ENCODE assay signal across 12 cellular contexts in the genomic region with DNA sequence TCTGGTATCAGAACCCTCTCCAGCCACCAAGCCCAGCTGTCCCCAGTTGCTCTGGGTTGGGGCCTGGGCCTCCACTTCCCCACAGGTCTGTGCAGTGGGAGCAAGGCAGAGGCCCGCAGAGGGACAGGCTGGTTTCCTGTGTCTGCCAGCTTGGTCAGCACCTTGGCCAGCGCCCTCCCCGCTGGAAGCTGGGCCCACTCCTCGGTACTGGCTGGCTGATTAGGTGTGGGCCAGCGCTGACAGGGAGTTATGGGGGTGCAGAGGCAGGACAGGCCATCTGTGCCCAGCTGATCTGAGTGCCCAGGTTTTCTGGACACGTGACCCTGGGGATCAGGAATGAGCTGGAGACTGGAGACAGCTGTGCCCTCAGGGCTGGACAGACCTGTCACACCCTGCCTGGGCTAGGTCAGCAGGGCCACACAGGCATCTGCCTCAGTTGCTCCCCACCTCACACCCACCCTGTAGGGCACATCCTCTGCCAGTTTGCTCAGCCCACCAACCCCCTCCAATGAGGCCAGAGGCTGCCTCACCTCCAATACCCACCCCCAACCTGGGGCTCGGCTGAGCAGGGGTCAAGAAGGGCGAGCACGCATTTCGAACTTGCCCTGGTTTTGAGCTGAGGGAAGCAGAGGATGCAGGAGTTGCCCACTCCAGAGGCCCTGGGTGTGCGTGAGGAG.
DNase-seq lines count a peak whose midpoint lies in the region; ATAC-seq and TF ChIP-seq lines count a peak whose summit lies in the region.
"Had no signal": no experiment of that assay in that cellular context is flagged by ENCODE, and none has a peak within 500 bp of the region (broad histone marks: within the 10 kb centered on the region; RNA-seq: fewer than 3 reads in every experiment).

No MANE protein-coding gene starts in this region.

- H3K56ac ChIP-seq in IMR-90 (ENCODE audit: extremely low read depth, insufficient read depth, low read length), result no peak overlapping the region

- DNase-seq in AG08396 (ENCODE audit: low spot score) (peak; percentile 62), IMR-90 (peak; percentile 40), cardiac fibroblast (ENCODE audit: low read depth in 2 of 2) (peak; percentile 6 to 53), mesenteric fat pad (ENCODE audit: low spot score) (peak; percentile 49), NCI-H1417 treated with DMSO at 0.1 percent for 48 hours (lab: John Stamatoyannopoulos, UW) (no peak), amygdala (lab: John Stamatoyannopoulos, UW) (no peak)
- DNase-seq: activated CD4-positive, alpha-beta memory T cell treated with anti-CD3 and anti-CD28 coated beads, Interleukin-2, amount 10 ng/mL, durations not matched to agents 7 days and 5 days; NCI-H1930; stimulated activated CD4-positive, alpha-beta T cell treated with anti-CD3 and anti-CD28 coated beads, Interleukin-1b, Interleukin-23, amount 100 ng/mL, for 48 hours had no signal

- H3K27me3 ChIP-seq in IMR-90 (ENCODE audit: control insufficient read depth, insufficient read depth, low read length), result peaks cover 3% of the 10 kb centered on the region; the same call in 1 of the 2 replicates
- H3K27me3 ChIP-seq in gastroesophageal sphincter, result peaks cover 14% of the 10 kb centered on the region

- no peak overlapping the region for H2AK5ac ChIP-seq in IMR-90 (ENCODE audit: low read depth, low read length)

- no peak overlapping the region for H2BK5ac ChIP-seq in IMR-90 (ENCODE audit: low read depth, low read length, poor library complexity, severe bottlenecking)

- intact Hi-C loops in IMR-90 (cut with micrococcal nuclease), result loop anchor here (5.0 kb wide), 2 partner anchors 117 to 132 kb away; no protein-coding TSS in a partner anchor

- CTCF ChIA-PET in IMR-90 (lab: Yijun Ruan, JAX), result interaction anchor here (0.5 to 0.6 kb wide), 2 partner anchors 191 to 447 kb away, joined by 3 to 6 read pairs; no protein-coding TSS in a partner anchor

- H4K20me1 ChIP-seq in IMR-90 (ENCODE audit: insufficient read depth, low read length), result no peaks in the 10 kb centered on the region

- no peaks in the 10 kb centered on the region for H3K79me1 ChIP-seq in IMR-90 (ENCODE audit: low read depth in 1 of 2, low read length in 2 of 2)

- no peak overlapping the region for H3K18ac ChIP-seq in IMR-90 (ENCODE audit: low read depth, low read length)

- H3K23ac ChIP-seq in IMR-90 (ENCODE audit: low read depth, low read length), result no peak overlapping the region

- TF ChIP-seq EP300 in gastroesophageal sphincter (IDR thresholded peaks at IDR 0.05), result no peak

- H3K4me1 ChIP-seq in IMR-90 (ENCODE audit: control insufficient read depth, insufficient read depth, low read length) (peaks cover 4% of the 10 kb centered on the region; the same call in 1 of the 2 replicates), gastroesophageal sphincter (peaks cover 0 to 14% (median 0%) of the 10 kb centered on the region in 3 donors)

- no peak overlapping the region for H3K4me3 ChIP-seq in IMR-90 (ENCODE audit: insufficient read depth, low read depth, low read length)
- H3K4me3 ChIP-seq in cardiac fibroblast (replicated peaks in 1 of 2; ENCODE audit: low read depth in 2 of 2, low read length in 2 of 2), result no peak overlapping the region
- no peak overlapping the region for H3K4me3 ChIP-seq in gastroesophageal sphincter

- ATAC-seq in IMR-90 (ENCODE audit: low read depth) (peak; percentile 74), gastroesophageal sphincter (no peak), GM21390 (IDR thresholded peaks at IDR 0.05; ENCODE audit: unreplicated experiment) (no peak)
- ATAC-seq: naive thymus-derived CD4-positive, alpha-beta T cell had no signal

- no peak overlapping the region for H2BK20ac ChIP-seq in IMR-90 (ENCODE audit: low read depth, low read length)

- TF ChIP-seq RAD21 in IMR-90 (IDR thresholded peaks at IDR 0.05; ENCODE audit: low read length), result no peak

- no peak overlapping the region for H4K5ac ChIP-seq in IMR-90 (ENCODE audit: low read depth, low read length)

- H2AFZ ChIP-seq in IMR-90 (replicated peaks; ENCODE audit: low read length, poor library complexity), result no peak overlapping the region

- no peak overlapping the region for H3K4me2 ChIP-seq in IMR-90 (ENCODE audit: low read depth, low read length)

- BruUV-seq in IMR-90 (replicated peaks; lab: Mats Ljungman, UMichigan), result no TSS peak

- no peaks in the 10 kb centered on the region for H3K9me3 ChIP-seq in IMR-90 (ENCODE audit: control insufficient read depth, insufficient read depth, low read length)
- no peaks in the 10 kb centered on the region for H3K9me3 ChIP-seq in gastroesophageal sphincter

- no peak overlapping the region for H2BK15ac ChIP-seq in IMR-90 (ENCODE audit: low read depth, low read length)

- no peak overlapping the region for H3K4ac ChIP-seq in IMR-90 (ENCODE audit: low read depth, low read length)

- no peak overlapping the region for H3K27ac ChIP-seq in IMR-90 (ENCODE audit: insufficient read depth, low read length)
- no peak overlapping the region for H3K27ac ChIP-seq in gastroesophageal sphincter

- POLR2A ChIA-PET in IMR-90 (lab: Charles Lee; ENCODE audit: unreplicated experiment), result no interaction called here

- H3K14ac ChIP-seq in IMR-90 (replicated peaks; ENCODE audit: low read depth, low read length), result no peak overlapping the region

- no peaks in the 10 kb centered on the region for H3K9me1 ChIP-seq in IMR-90 (ENCODE audit: insufficient read depth, low read length)

- no peak for TF ChIP-seq CTCF in IMR-90 (conservative IDR thresholded peaks at IDR 0.05; ENCODE audit: low read depth, low read length)
- TF ChIP-seq CTCF in cardiac fibroblast (IDR thresholded peaks at IDR 0.05; ENCODE audit: low read depth, low read length), result no peak
- TF ChIP-seq CTCF in gastroesophageal sphincter (IDR thresholded peaks at IDR 0.05), result no peak

- no peak overlapping the region for H4K91ac ChIP-seq in IMR-90 (ENCODE audit: insufficient read depth, low read depth, low read length)

- no peak overlapping the region for H2BK120ac ChIP-seq in IMR-90 (ENCODE audit: low read depth, low read length)

- no peaks in the 10 kb centered on the region for H3K36me3 ChIP-seq in IMR-90 (ENCODE audit: control insufficient read depth, insufficient read depth, low read length)
- H3K36me3 ChIP-seq in gastroesophageal sphincter, result no peaks in the 10 kb centered on the region

- TF ChIP-seq POLR2A in IMR-90 (IDR thresholded peaks at IDR 0.05; ENCODE audit: low read depth, low read length) (no peak), gastroesophageal sphincter (IDR thresholded peaks at IDR 0.05) (no peak)

- H2AK9ac ChIP-seq in IMR-90 (replicated peaks; ENCODE audit: low read depth, low read length, poor library complexity), result no peak overlapping the region

- dilution Hi-C loops in IMR-90 (cut with HindIII; ENCODE audit: low sequenced_read_pairs, unreplicated experiment), result no loop called here

- 62% methylated on average over 5 of the region's 11 CpGs; no CpG with 5 or more reads in 1 of the 2 experiments for WGBS in IMR-90 (ENCODE audit: extremely low coverage in 2 of 2, insufficient read length in 1 of 2), 2 experiments
- no CpG with 5 or more reads among the region's 11 CpGs for WGBS in gastroesophageal sphincter (ENCODE audit: low coverage in 1 of 2), 2 donors

- no peak overlapping the region for H4K8ac ChIP-seq in IMR-90 (ENCODE audit: low read depth in 2 of 2, low read length in 2 of 2)

- in situ Hi-C loops in IMR-90 (cut with MboI; ENCODE audit: low sequenced_read_pairs), result no loop called here

- H3K9ac ChIP-seq in IMR-90 (ENCODE audit: low read depth, low read length), result no peak overlapping the region

TF ChIP-seq in IMR-90, 13 proteins besides CTCF, POLR2A, EP300 and RAD21:
- TF ChIP-seq MAFK (IDR thresholded peaks at IDR 0.05; ENCODE audit: low read depth, low read length) (no peak), BHLHE40 (IDR thresholded peaks at IDR 0.05; ENCODE audit: low read depth, low read length) (no peak), RFX5 (IDR thresholded peaks at IDR 0.05; ENCODE audit: low read depth, low read length) (no peak), CEBPB (IDR thresholded peaks at IDR 0.05; ENCODE audit: low read depth, low read length) (no peak), NFE2L2 (IDR thresholded peaks at IDR 0.05; ENCODE audit: low read depth, low read length) (no peak), CHD1 (IDR thresholded peaks at IDR 0.05; ENCODE audit: low read depth, low read length) (no peak), MXI1 (IDR thresholded peaks at IDR 0.05; ENCODE audit: borderline replicate concordance, low read depth, low read length) (no peak), SMC3 (IDR thresholded peaks at IDR 0.05; ENCODE audit: low read depth, low read length) (no peak), RCOR1 (IDR thresholded peaks at IDR 0.05; ENCODE audit: insufficient replicate concordance, low read length) (no peak), MAZ (IDR thresholded peaks at IDR 0.05; ENCODE audit: borderline replicate concordance, low read depth, low read length) (no peak; the same call in 1 of the 2 replicates), FOS (IDR thresholded peaks at IDR 0.05; ENCODE audit: low read depth, low read length) (no peak)
- TF ChIP-seq, protein P1, sequence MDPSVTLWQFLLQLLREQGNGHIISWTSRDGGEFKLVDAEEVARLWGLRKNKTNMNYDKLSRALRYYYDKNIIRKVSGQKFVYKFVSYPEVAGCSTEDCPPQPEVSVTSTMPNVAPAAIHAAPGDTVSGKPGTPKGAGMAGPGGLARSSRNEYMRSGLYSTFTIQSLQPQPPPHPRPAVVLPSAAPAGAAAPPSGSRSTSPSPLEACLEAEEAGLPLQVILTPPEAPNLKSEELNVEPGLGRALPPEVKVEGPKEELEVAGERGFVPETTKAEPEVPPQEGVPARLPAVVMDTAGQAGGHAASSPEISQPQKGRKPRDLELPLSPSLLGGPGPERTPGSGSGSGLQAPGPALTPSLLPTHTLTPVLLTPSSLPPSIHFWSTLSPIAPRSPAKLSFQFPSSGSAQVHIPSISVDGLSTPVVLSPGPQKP (IDR thresholded peaks at IDR 0.05; ENCODE audit: borderline replicate concordance, low read depth, low read length), result no peak
- TF ChIP-seq, protein P2, sequence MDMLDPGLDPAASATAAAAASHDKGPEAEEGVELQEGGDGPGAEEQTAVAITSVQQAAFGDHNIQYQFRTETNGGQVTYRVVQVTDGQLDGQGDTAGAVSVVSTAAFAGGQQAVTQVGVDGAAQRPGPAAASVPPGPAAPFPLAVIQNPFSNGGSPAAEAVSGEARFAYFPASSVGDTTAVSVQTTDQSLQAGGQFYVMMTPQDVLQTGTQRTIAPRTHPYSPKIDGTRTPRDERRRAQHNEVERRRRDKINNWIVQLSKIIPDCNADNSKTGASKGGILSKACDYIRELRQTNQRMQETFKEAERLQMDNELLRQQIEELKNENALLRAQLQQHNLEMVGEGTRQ (IDR thresholded peaks at IDR 0.05; ENCODE audit: low read depth, low read length), result no peak

Comparison
In these comparisons a context has a peak if more than half of its experiments do, and no peak if none do; other contexts are left out.
1. DNase-seq: peak in AG08396 (single experiment), IMR-90 (single experiment), cardiac fibroblast (2 of 2) and mesenteric fat pad (single experiment); none in NCI-H1417 treated with DMSO at 0.1 percent for 48 hours (single experiment) and amygdala (0 of 56).